Comparison of ENCODE assay signal across 8 cellular contexts in genomic region chr1:24318988-24319863, GRCh38. TPM values are rescaled to one million over a fixed set of nuclear protein-coding genes. Genes with fewer than 3 reads are reported as not detected.
DNase-seq lines count a peak whose midpoint lies in the region; ATAC-seq and TF ChIP-seq lines count a peak whose summit lies in the region.

TSS of gene GRHL3 (plus strand) at chr1:24319357. CDS start at chr1:24319552, 195 bp downstream.

- H4K20me1 ChIP-seq in smooth muscle cell (ENCODE audit: low read depth), result no peaks in the 10 kb centered on the region

- DNase-seq in NCI-H2227 (lab: John Stamatoyannopoulos, UW; ENCODE audit: unreplicated experiment), result peak; percentile 29
- DNase-seq in NCI-H2227 treated with DMSO at 0.1 percent for 48 hours (lab: John Stamatoyannopoulos, UW), result no peak
- DNase-seq in Peyer's patch, result peak in 2 of 3 donors; percentile 62 to 66
- DNase-seq in glutamatergic neuron, result no peak
- DNase-seq in smooth muscle cell (lab: John Stamatoyannopoulos, UW; ENCODE audit: unreplicated experiment), result no peak
- no peak for DNase-seq in A172 (ENCODE audit: low spot score)
- no peak for DNase-seq in OCI-M2 (lab: John Stamatoyannopoulos, UW; ENCODE audit: unreplicated experiment)

- H3K9me3 Mint-ChIP-seq in glutamatergic neuron (ENCODE audit: unreplicated experiment), result no peaks in the 10 kb centered on the region

- TF ChIP-seq POLR2A in Peyer's patch (IDR thresholded peaks at IDR 0.05), result no peak

- peaks cover 0 to 24% (median 9%) of the 10 kb centered on the region in 4 donors for H3K4me1 ChIP-seq in Peyer's patch
- H3K4me1 ChIP-seq in smooth muscle cell (ENCODE audit: low read depth), result peaks cover 32% of the 10 kb centered on the region

- H3K36me3 ChIP-seq in Peyer's patch, result no peaks in the 10 kb centered on the region
- H3K36me3 ChIP-seq in smooth muscle cell (ENCODE audit: low read depth), result no peaks in the 10 kb centered on the region

- H3K9me3 ChIP-seq in Peyer's patch, result no peaks in the 10 kb centered on the region
- H3K9me3 ChIP-seq in smooth muscle cell (replicated peaks; ENCODE audit: low read depth), result no peaks in the 10 kb centered on the region

- TF ChIP-seq CTCF in Peyer's patch (IDR thresholded peaks at IDR 0.05) (no peak), glutamatergic neuron (IDR thresholded peaks at IDR 0.05; ENCODE audit: partially characterized antibody, unreplicated experiment) (no peak), smooth muscle cell (IDR thresholded peaks at IDR 0.05; ENCODE audit: borderline replicate concordance, insufficient read depth, poor library complexity, severe bottlenecking) (no peak)

- peaks cover 4% of the 10 kb centered on the region for H3F3A ChIP-seq in smooth muscle cell (ENCODE audit: low read depth)

- no peak within 1 kb of the TSS for H3K27ac Mint-ChIP-seq in glutamatergic neuron (ENCODE audit: unreplicated experiment)

- peaks cover 4% of the 10 kb centered on the region for H3K27me3 Mint-ChIP-seq in glutamatergic neuron (ENCODE audit: unreplicated experiment)

- H3K4me1 Mint-ChIP-seq in glutamatergic neuron (ENCODE audit: low read depth, unreplicated experiment), result peaks cover 12% of the 10 kb centered on the region

- H3K4me2 ChIP-seq in smooth muscle cell, result peak within 1 kb of the TSS; percentile 85

- H3K79me2 ChIP-seq in smooth muscle cell (ENCODE audit: low read depth), result no peaks in the 10 kb centered on the region

- peak within 1 kb of the TSS; percentile 10 for H3K4me3 Mint-ChIP-seq in glutamatergic neuron (ENCODE audit: unreplicated experiment)

- no peaks in the 10 kb centered on the region for H3K27me3 ChIP-seq in Peyer's patch
- no peaks in the 10 kb centered on the region for H3K27me3 ChIP-seq in smooth muscle cell (ENCODE audit: low read depth)

- H3K4me3 ChIP-seq in Peyer's patch, result peak within 1 kb of the TSS in 2 of 4 donors; percentile 17 to 35
- peak within 1 kb of the TSS; percentile 36 for H3K4me3 ChIP-seq in smooth muscle cell

- no peak within 1 kb of the TSS for H2AFZ ChIP-seq in smooth muscle cell (ENCODE audit: low read depth)

- peak within 1 kb of the TSS; percentile 59 for H3K9ac ChIP-seq in smooth muscle cell (ENCODE audit: low read depth)

- no peak within 1 kb of the TSS for H3K27ac ChIP-seq in Peyer's patch
- peak within 1 kb of the TSS; percentile 80 for H3K27ac ChIP-seq in smooth muscle cell (ENCODE audit: low read depth)

- 6% methylated on average over 22 of the region's 22 CpGs for WGBS in smooth muscle cell (ENCODE audit: low lambda C conversion rate)

- no peaks in the 10 kb centered on the region for H3K36me3 Mint-ChIP-seq in glutamatergic neuron (ENCODE audit: unreplicated experiment)

- no peak for ATAC-seq in HG03175 (IDR thresholded peaks at IDR 0.05; ENCODE audit: unreplicated experiment)

RNA-seq across cellular contexts. Expression of gene GRHL3, which starts in this region (rescaled TPM):
- 1 to 10 TPM in 1 of 4 donors, under 1 TPM in 2, not detected in 1; 0.35 to 1.1 (median 0.66) TPM for total RNA-seq in Peyer's patch
- total RNA-seq in glutamatergic neuron (ENCODE audit: unreplicated experiment), result 0.37 TPM
- 5.6 and 10.5 TPM in 2 replicates for total RNA-seq in smooth muscle cell
- polyA plus RNA-seq in smooth muscle cell, result 0.87 and 4.9 TPM in 2 replicates
- total RNA-seq in A172 (2014; rRNA removed; shearing (Covaris generic)), result 0.10 TPM in 1 of 2 replicates, not detected in the other

Comparison
In these comparisons a context has a peak if more than half of its experiments do, and no peak if none do; other contexts are left out.
1. DNase-seq: peak in NCI-H2227 (single experiment) and Peyer's patch (2 of 3); none in NCI-H2227 treated with DMSO at 0.1 percent for 48 hours (single experiment), glutamatergic neuron (single experiment), smooth muscle cell (single experiment), A172 (single experiment) and OCI-M2 (single experiment).